ENCODE assay signal across 8 cellular contexts in the genomic region with DNA sequence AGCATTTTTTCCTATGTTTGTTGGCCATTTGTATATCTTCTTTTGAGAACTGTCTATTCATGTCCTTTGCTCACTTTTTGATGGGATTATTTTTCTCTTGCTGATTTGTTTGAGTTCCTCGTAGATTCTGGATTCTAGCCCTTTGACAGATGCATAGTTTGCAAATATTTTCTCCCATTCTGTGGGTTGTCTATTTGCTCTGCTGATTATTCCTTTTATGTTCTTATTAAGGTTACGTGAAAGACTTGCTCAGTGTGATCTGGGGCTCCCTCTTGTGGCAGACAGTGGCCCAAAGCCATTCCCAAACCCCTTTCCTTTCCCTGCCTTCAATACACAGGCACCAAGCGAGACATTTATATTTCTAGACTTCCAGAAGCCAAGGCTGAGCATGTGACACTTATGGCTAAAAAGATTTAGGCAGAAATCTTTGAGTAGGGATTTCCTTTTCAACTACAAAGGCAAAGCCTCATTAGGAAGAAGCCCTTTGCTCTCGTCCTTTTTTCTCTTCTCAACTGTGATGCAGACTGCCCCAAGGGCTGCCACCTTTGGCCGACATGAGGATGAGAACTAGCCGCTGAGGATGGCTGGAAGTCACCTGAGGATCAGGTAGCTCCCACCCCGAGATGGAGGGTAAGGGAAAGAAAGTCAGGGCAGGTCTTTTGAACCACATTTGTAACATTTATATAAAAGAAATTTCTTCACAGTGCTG. TPM values are rescaled to one million over a fixed set of nuclear protein-coding genes. Genes with fewer than 3 reads are reported as not detected.
DNase-seq lines count a peak whose midpoint lies in the region; TF ChIP-seq lines count a peak whose summit lies in the region.

No MANE protein-coding gene starts in this region.

- H3K79me2 ChIP-seq in DOHH2 (ENCODE audit: control insufficient read depth, low read length) (no peaks in the 10 kb centered on the region), hepatocyte (no peaks in the 10 kb centered on the region)

- H3K4me1 ChIP-seq in DOHH2 (ENCODE audit: control insufficient read depth, low read length), result peaks cover 12% of the 10 kb centered on the region
- H3K4me1 ChIP-seq in hepatocyte (ENCODE audit: insufficient read depth), result no peaks in the 10 kb centered on the region

- H3K9me2 ChIP-seq in DOHH2 (replicated peaks; ENCODE audit: control insufficient read depth, low read length), result no peaks in the 10 kb centered on the region
- no peaks in the 10 kb centered on the region for H3K9me2 ChIP-seq in hepatocyte (replicated peaks; ENCODE audit: insufficient read depth)

- H3K27me3 ChIP-seq in DOHH2 (ENCODE audit: control insufficient read depth, low read length), result peaks cover 8% of the 10 kb centered on the region
- no peaks in the 10 kb centered on the region for H3K27me3 ChIP-seq in hepatocyte

- H2AFZ ChIP-seq in hepatocyte, result no peak overlapping the region

- DNase-seq in HUDEP-2 (lab: John Stamatoyannopoulos, UW; ENCODE audit: unreplicated experiment in 76 of 76) (peak in 69 of 76 experiments; percentile 10 to 82 (median 59)), T-helper 1 cell (peak; percentile 19 to 57 (median 48)), astrocyte of the spinal cord (ENCODE audit: low read depth, low spot score) (peak; percentile 85), hepatocyte (ENCODE audit: low spot score) (peak; percentile 79), skeletal muscle cell (ENCODE audit: low read depth) (peak; percentile 21), HuH-7.5 (ENCODE audit: low spot score) (no peak), NCI-H2029 treated with DMSO at 0.1 percent for 48 hours (lab: John Stamatoyannopoulos, UW) (no peak)

- no peaks in the 10 kb centered on the region for H4K20me1 ChIP-seq in DOHH2 (ENCODE audit: control insufficient read depth, insufficient read depth, low read depth, low read length)
- no peaks in the 10 kb centered on the region for H4K20me1 ChIP-seq in hepatocyte (ENCODE audit: insufficient read depth, poor library complexity, severe bottlenecking)

- TF ChIP-seq CTCF in DOHH2 (IDR thresholded peaks at IDR 0.05; ENCODE audit: low read depth, low read length, poor library complexity, severe bottlenecking) (peak; percentile 86), astrocyte of the spinal cord (IDR thresholded peaks at IDR 0.05; ENCODE audit: low read depth, low read length) (peak; percentile 92), hepatocyte (IDR thresholded peaks at IDR 0.05; ENCODE audit: poor library complexity) (peak; percentile 97)

- no peaks in the 10 kb centered on the region for H3K36me3 ChIP-seq in DOHH2 (ENCODE audit: control insufficient read depth, low read length)
- H3K36me3 ChIP-seq in hepatocyte (replicated peaks; ENCODE audit: insufficient read depth, low read depth), result no peaks in the 10 kb centered on the region

- H3K4me2 ChIP-seq in DOHH2 (ENCODE audit: low read length) (no peak overlapping the region), hepatocyte (no peak overlapping the region)

- H3K9me3 ChIP-seq in DOHH2 (ENCODE audit: control insufficient read depth, insufficient read depth, low read length), result no peaks in the 10 kb centered on the region
- no peaks in the 10 kb centered on the region for H3K9me3 ChIP-seq in hepatocyte (ENCODE audit: low read depth)

- WGBS in hepatocyte (ENCODE audit: low lambda C conversion rate, missing lambda C conversion rate), result 26% methylated on average over 7 of the region's 7 CpGs

- no peak overlapping the region for H3K4me3 ChIP-seq in DOHH2 (ENCODE audit: low read length)
- no peak overlapping the region for H3K4me3 ChIP-seq in astrocyte of the spinal cord (ENCODE audit: low read depth, low read length)
- no peak overlapping the region for H3K4me3 ChIP-seq in hepatocyte
- H3K4me3 ChIP-seq in skeletal muscle cell (ENCODE audit: low read depth, low read length), result no peak overlapping the region

- no peaks in the 10 kb centered on the region for H3F3A ChIP-seq in DOHH2 (ENCODE audit: control insufficient read depth, insufficient read depth)

- in situ Hi-C loops in astrocyte of the spinal cord (cut with HindIII; ENCODE audit: low sequenced_read_pairs), result no loop called here

- no peak overlapping the region for H3K27ac ChIP-seq in DOHH2 (ENCODE audit: low read depth, low read length)
- no peak overlapping the region for H3K27ac ChIP-seq in hepatocyte

RNA-seq across cellular contexts. Expression of gene ST8SIA6, which starts 23.6 kb away (rescaled TPM):
- total RNA-seq in hepatocyte, result 0.24 TPM in 1 of 2 replicates, not detected in the other
- polyA plus RNA-seq in hepatocyte, result 0.10 and 0.94 TPM in 2 replicates

Comparison
In these comparisons a context has a peak if more than half of its experiments do, and no peak if none do; other contexts are left out.
1. DNase-seq: peak in HUDEP-2 (69 of 76), T-helper 1 cell (5 of 5), astrocyte of the spinal cord (single experiment), hepatocyte (single experiment) and skeletal muscle cell (single experiment); none in HuH-7.5 (single experiment) and NCI-H2029 treated with DMSO at 0.1 percent for 48 hours (single experiment).
2. Peak in every context shown above with its lines, with median percentiles within 50 percentile points of each other: CTCF ChIP-seq.